Comparison of ENCODE assay signal across 1 cellular context in genomic region chr4:41102360-41103092, GRCh38.
A peak's percentile ranks its signal among the peaks of the same experiment; 100 is the strongest.
TF ChIP-seq lines count a peak whose summit lies in the region.

No MANE protein-coding gene starts in this region.

TF ChIP-seq in HEK293, 187 proteins besides CTCF, POLR2A, EP300 and RAD21 (continued from another document):
- TF ChIP-seq ZNF600 (tag by site-specific recombination; IDR thresholded peaks at IDR 0.05) (peak; percentile 47; the same call in 1 of the 2 replicates), MYNN (tag by site-specific recombination; IDR thresholded peaks at IDR 0.05; ENCODE audit: borderline replicate concordance) (no peak), ZNF626 (tag by site-specific recombination; IDR thresholded peaks at IDR 0.05) (no peak), ZNF148 (tag by site-specific recombination; IDR thresholded peaks at IDR 0.05; ENCODE audit: borderline replicate concordance) (no peak)
